10 cellular contexts compared by ENCODE assay signal in genomic region chr9:129108805-129109370, GRCh38. TPM values are rescaled to one million over a fixed set of nuclear protein-coding genes. Genes with fewer than 3 reads are reported as not detected.
DNase-seq lines count a peak whose midpoint lies in the region; ATAC-seq, FAIRE-seq and TF ChIP-seq lines count a peak whose summit lies in the region.
"Had no signal": no experiment of that assay in that cellular context is flagged by ENCODE, and none has a peak within 500 bp of the region (broad histone marks: within the 10 kb centered on the region; RNA-seq: fewer than 3 reads in every experiment).

No MANE protein-coding gene starts in this region.

- H3F3A ChIP-seq in PC-3 (ENCODE audit: low read length, unreplicated experiment): no peaks in the 10 kb centered on the region

- H3K4me3 ChIP-seq in PC-3 (ENCODE audit: low read length): no peak overlapping the region
- H3K4me3 ChIP-seq in fibroblast of the aortic adventitia (ENCODE audit: low read depth, low read length): peak overlapping the region; percentile 80
- H3K4me3 ChIP-seq in small intestine (ENCODE audit: low read depth in 1 of 2, low read length in 2 of 2): peak overlapping the region in 1 of 2 donors; percentile 76

- no peak for ATAC-seq in activated CD4-positive, alpha-beta T cell treated with anti-CD3 and anti-CD28 coated beads for 36 hours
- no peak for ATAC-seq in PC-3
- ATAC-seq: activated CD8-positive, alpha-beta memory T cell treated with anti-CD3 and anti-CD28 coated beads, Interleukin-2, amount 10 ng/mL, durations not matched to agents 7 days and 5 days had no signal

- H2AFZ ChIP-seq in PC-3 (ENCODE audit: low read length): no peak overlapping the region

- CTCF ChIA-PET in activated CD4-positive, alpha-beta T cell treated with anti-CD3 and anti-CD28 coated beads for 36 hours (lab: Charles Lee): interaction anchor here (1.0 kb wide), 1 partner anchor 22 kb away, joined by 6 read pairs; no protein-coding TSS in a partner anchor
- CTCF ChIA-PET in PC-3 (lab: Charles Lee): no interaction called here

- H3K4me2 ChIP-seq in PC-3 (ENCODE audit: low read length): no peak overlapping the region

- no peak for FAIRE-seq in small intestine (lab: Jason Lieb, UNC)

- H3K4me3 Mint-ChIP-seq in activated CD4-positive, alpha-beta T cell treated with anti-CD3 and anti-CD28 coated beads for 36 hours: peak overlapping the region; percentile 8

- intact Hi-C loops in activated CD4-positive, alpha-beta T cell treated with anti-CD3 and anti-CD28 coated beads for 36 hours (cut with DNase I, micrococcal nuclease): no loop called here
- intact Hi-C loops in PC-3 (cut with micrococcal nuclease): no loop called here

- H3K27ac ChIP-seq in PC-3 (ENCODE audit: low read length): no peak overlapping the region
- no peak overlapping the region for H3K27ac ChIP-seq in small intestine (ENCODE audit: low read depth in 1 of 2, low read length in 1 of 2)

- POLR2A ChIA-PET in activated CD4-positive, alpha-beta T cell treated with anti-CD3 and anti-CD28 coated beads for 36 hours (lab: Charles Lee): interaction anchor here (0.6 kb wide), 1 partner anchor 509 kb away, joined by 7 read pairs; no protein-coding TSS in a partner anchor
- POLR2A ChIA-PET in PC-3 (lab: Charles Lee; ENCODE audit: unreplicated experiment): no interaction called here

- H3K9ac ChIP-seq in PC-3 (ENCODE audit: low read length): no peak overlapping the region

- no peaks in the 10 kb centered on the region for H3K9me3 Mint-ChIP-seq in activated CD4-positive, alpha-beta T cell treated with anti-CD3 and anti-CD28 coated beads for 36 hours (ENCODE audit: low read depth)

- H3K79me2 ChIP-seq in PC-3 (ENCODE audit: low read length): peaks cover 26% of the 10 kb centered on the region

- H3K4me1 Mint-ChIP-seq in activated CD4-positive, alpha-beta T cell treated with anti-CD3 and anti-CD28 coated beads for 36 hours: peaks cover 22% of the 10 kb centered on the region

- TF ChIP-seq CTCF in PC-3 (conservative IDR thresholded peaks at IDR 0.05; ENCODE audit: low read depth, low read length) (no peak), fibroblast of the aortic adventitia (IDR thresholded peaks at IDR 0.05; ENCODE audit: insufficient read depth, low read length) (no peak)

- H3K36me3 Mint-ChIP-seq in activated CD4-positive, alpha-beta T cell treated with anti-CD3 and anti-CD28 coated beads for 36 hours (ENCODE audit: low read depth): no peaks in the 10 kb centered on the region
- H3K36me3 Mint-ChIP-seq: activated CD8-positive, alpha-beta memory T cell treated with anti-CD3 and anti-CD28 coated beads, Interleukin-2, amount 10 ng/mL, durations not matched to agents 7 days and 5 days had no signal

- H3K4me1 ChIP-seq in PC-3 (ENCODE audit: insufficient read depth, low read length) (peaks cover 12% of the 10 kb centered on the region), small intestine (ENCODE audit: control insufficient read depth in 2 of 2, insufficient read depth in 1 of 2, low read depth in 1 of 2, low read length in 1 of 2) (no peaks in the 10 kb centered on the region)

- no TSS peak for BruUV-seq in PC-3 (replicated peaks; lab: Mats Ljungman, UMichigan)

- 15 to 62% (median 26%) methylated on average over 8 of the region's 8 CpGs for WGBS in small intestine, 3 donors

- no peaks in the 10 kb centered on the region for H3K9me2 ChIP-seq in PC-3 (replicated peaks; ENCODE audit: low read length)

- H3K9me3 ChIP-seq in PC-3 (ENCODE audit: low read length) (no peaks in the 10 kb centered on the region), small intestine (ENCODE audit: control insufficient read depth, low read depth) (no peaks in the 10 kb centered on the region)

- DNase-seq in activated CD4-positive, alpha-beta T cell treated with anti-CD3 and anti-CD28 coated beads for 36 hours: no peak
- DNase-seq in activated CD4-positive, alpha-beta T cell treated with anti-CD3 and anti-CD28 coated beads, Interleukin-2, amount 50 U/mL, for 1 hour: no peak
- DNase-seq in PC-3: peak; percentile 32
- no peak for DNase-seq in fibroblast of the aortic adventitia (ENCODE audit: low read depth)
- peak; percentile 62 for DNase-seq in small intestine
- no peak for DNase-seq in NCI-H774 (lab: John Stamatoyannopoulos, UW)
- no peak for DNase-seq in dedifferentiated amniotic fluid mesenchymal stem cell (ENCODE audit: extremely low spot score)
- no peak for DNase-seq in DMS114 treated with DMSO at 0.1 percent for 48 hours (lab: John Stamatoyannopoulos, UW; ENCODE audit: unreplicated experiment)

- H3K27me3 ChIP-seq in PC-3 (ENCODE audit: low read length) (no peaks in the 10 kb centered on the region), small intestine (ENCODE audit: control insufficient read depth in 2 of 2, insufficient read depth in 2 of 2, low read length in 2 of 2) (no peaks in the 10 kb centered on the region)
- H3K27me3 ChIP-seq: dorsolateral prefrontal cortex had no signal

- H3K27me3 Mint-ChIP-seq in activated CD4-positive, alpha-beta T cell treated with anti-CD3 and anti-CD28 coated beads for 36 hours: no peaks in the 10 kb centered on the region
- H3K27me3 Mint-ChIP-seq: activated CD8-positive, alpha-beta memory T cell treated with anti-CD3 and anti-CD28 coated beads, Interleukin-2, amount 10 ng/mL, durations not matched to agents 7 days and 5 days had no signal

- H3K36me3 ChIP-seq in PC-3 (ENCODE audit: low read depth, low read length): no peaks in the 10 kb centered on the region
- H3K36me3 ChIP-seq in small intestine (ENCODE audit: control insufficient read depth in 2 of 2, insufficient read depth in 2 of 2, low read length in 2 of 2): no peaks in the 10 kb centered on the region

- H4K20me1 ChIP-seq in PC-3 (ENCODE audit: low read length): no peaks in the 10 kb centered on the region

- no peak overlapping the region for H3K27ac Mint-ChIP-seq in activated CD4-positive, alpha-beta T cell treated with anti-CD3 and anti-CD28 coated beads for 36 hours
- H3K27ac Mint-ChIP-seq: activated CD8-positive, alpha-beta memory T cell treated with anti-CD3 and anti-CD28 coated beads, Interleukin-2, amount 10 ng/mL, durations not matched to agents 7 days and 5 days had no signal

RNA-seq across cellular contexts. Expression of gene CRAT, which starts 1.7 kb away (rescaled TPM):
- 10 to 100 TPM; 13.2 to 18.9 TPM for total RNA-seq in activated CD4-positive, alpha-beta T cell treated with anti-CD3 and anti-CD28 coated beads for 36 hours
- total RNA-seq in PC-3 (2014; rRNA removed): 12.8 and 16.1 TPM in 2 replicates
- total RNA-seq in fibroblast of the aortic adventitia (ENCODE audit: low replicate concordance): 21.3 and 66.0 TPM in 2 replicates
- 100 to 1,000 TPM in 2 of 3 donors, 10 to 100 TPM in 1; 55.0 to 122 (median 103) TPM for polyA plus RNA-seq in small intestine

RNA-seq across cellular contexts. Expression of gene PTPA, which starts 2.3 kb away (rescaled TPM):
- total RNA-seq in activated CD4-positive, alpha-beta T cell treated with anti-CD3 and anti-CD28 coated beads for 36 hours: 10 to 100 TPM; 71.9 to 88.0 TPM
- total RNA-seq in PC-3 (2014; rRNA removed) (138 and 154 TPM in 2 replicates), fibroblast of the aortic adventitia (ENCODE audit: low replicate concordance) (48.2 and 91.5 TPM in 2 replicates)
- 100 to 1,000 TPM in 1 of 3 donors, 10 to 100 TPM in 2; 50.8 to 113 (median 55.9) TPM for polyA plus RNA-seq in small intestine

RNA-seq across cellular contexts. Expression of gene DOLPP1, which starts 28.0 kb away (rescaled TPM):
- total RNA-seq in activated CD4-positive, alpha-beta T cell treated with anti-CD3 and anti-CD28 coated beads for 36 hours: 10 to 100 TPM; 15.1 to 16.4 TPM
- 27.3 and 37.1 TPM in 2 replicates for total RNA-seq in PC-3 (2014; rRNA removed)
- total RNA-seq in fibroblast of the aortic adventitia (ENCODE audit: low replicate concordance): 7.8 and 12.4 TPM in 2 replicates
- polyA plus RNA-seq in small intestine: 10 to 100 TPM; 28.4 to 34.9 (median 28.6) TPM

Comparison
In these comparisons a context has a peak if more than half of its experiments do, and no peak if none do; other contexts are left out.
1. DNase-seq: peak in PC-3 (single experiment) and small intestine (single experiment); none in activated CD4-positive, alpha-beta T cell treated with anti-CD3 and anti-CD28 coated beads for 36 hours (single experiment), activated CD4-positive, alpha-beta T cell treated with anti-CD3 and anti-CD28 coated beads, Interleukin-2, amount 50 U/mL, for 1 hour (single experiment), fibroblast of the aortic adventitia (single experiment), NCI-H774 (single experiment), dedifferentiated amniotic fluid mesenchymal stem cell (single experiment) and DMS114 treated with DMSO at 0.1 percent for 48 hours (single experiment).